21 cellular contexts compared by ENCODE assay signal in the genomic region with DNA sequence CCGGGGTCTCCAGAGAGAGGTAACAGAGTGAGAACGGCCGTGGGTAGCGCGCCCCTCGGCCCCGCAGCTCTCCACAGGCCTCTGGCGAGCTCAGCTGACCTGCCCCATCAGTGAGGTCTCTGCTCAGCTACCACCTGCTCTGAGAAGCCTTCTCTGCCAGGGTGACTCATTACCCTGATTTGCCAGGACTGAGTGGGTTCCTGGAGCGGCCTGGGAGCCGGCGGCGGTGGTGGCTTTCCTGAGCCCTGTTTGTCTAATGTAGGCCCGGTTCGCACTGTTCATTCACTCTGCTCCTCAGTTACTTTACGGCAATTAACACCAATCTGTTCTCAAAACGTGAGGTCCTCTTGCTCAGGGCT.
A peak's percentile ranks its signal among the peaks of the same experiment; 100 is the strongest.
DNase-seq lines count a peak whose midpoint lies in the region; ATAC-seq and TF ChIP-seq lines count a peak whose summit lies in the region.
"Had no signal": no experiment of that assay in that cellular context is flagged by ENCODE, and none has a peak within 500 bp of the region (broad histone marks: within the 10 kb centered on the region; RNA-seq: fewer than 3 reads in every experiment).

No MANE protein-coding gene starts in this region.

- H3K4me1 Mint-ChIP-seq in CD8-positive, alpha-beta T cell (ENCODE audit: low read depth), result no peaks in the 10 kb centered on the region
- H3K4me1 Mint-ChIP-seq: activated naive CD8-positive, alpha-beta T cell treated with anti-CD3 and anti-CD28 coated beads, Interleukin-2, amount 10 ng/mL, durations not matched to agents 7 days and 5 days; immature natural killer cell had no signal

- DNase-seq in Ammon's horn (ENCODE audit: low spot score), result peak; percentile 34
- no peak for DNase-seq in CD8-positive, alpha-beta T cell
- no peak for DNase-seq in adipocyte (ENCODE audit: low read depth)
- peak; percentile 32 for DNase-seq in left lobe of liver (ENCODE audit: low spot score)
- no peak for DNase-seq in NCI-H748 (lab: John Stamatoyannopoulos, UW; ENCODE audit: unreplicated experiment)
- no peak for DNase-seq in NCI-H524 treated with DMSO at 0.1 percent for 48 hours (lab: John Stamatoyannopoulos, UW)
- DNase-seq: activated naive CD8-positive, alpha-beta T cell treated with anti-CD3 and anti-CD28 coated beads, Interleukin-2, amount 10 ng/mL, durations not matched to agents 7 days and 5 days; activated T-cell treated with anti-CD3 and anti-CD28 coated beads, Interleukin-2, amount 50 U/mL, for 4 hours; esophagus squamous epithelium; heart right ventricle; immature natural killer cell; Karpas-422; naive B cell; NCI-H1092 treated with DMSO at 0.1 percent for 48 hours; NCI-H526; OCI-M1; stimulated activated CD4-positive, alpha-beta T cell treated with anti-CD3 and anti-CD28 coated beads, Interleukin-2, amount 100 ng/mL, for 48 hours had no signal

- H3K4me3 Mint-ChIP-seq in CD8-positive, alpha-beta T cell, result peak overlapping the region; percentile 1
- H3K4me3 Mint-ChIP-seq: naive B cell had no signal

- no peaks in the 10 kb centered on the region for H3K4me1 ChIP-seq in CD8-positive, alpha-beta T cell (ENCODE audit: insufficient read depth, low read length)
- H3K4me1 ChIP-seq in adipocyte (ENCODE audit: control insufficient read depth, insufficient read depth, low read length), result no peaks in the 10 kb centered on the region
- H3K4me1 ChIP-seq: esophagus squamous epithelium, heart right ventricle had no signal

- H3K27me3 Mint-ChIP-seq in CD8-positive, alpha-beta T cell (ENCODE audit: low read depth), result peaks cover 15% of the 10 kb centered on the region
- H3K27me3 Mint-ChIP-seq: activated naive CD8-positive, alpha-beta T cell treated with anti-CD3 and anti-CD28 coated beads, Interleukin-2, amount 10 ng/mL, durations not matched to agents 7 days and 5 days had no signal

- no peaks in the 10 kb centered on the region for H3K36me3 ChIP-seq in CD8-positive, alpha-beta T cell (ENCODE audit: insufficient read depth, low read length)
- H3K36me3 ChIP-seq in adipocyte (ENCODE audit: control insufficient read depth, insufficient read depth, low read length, severe bottlenecking), result no peaks in the 10 kb centered on the region
- H3K36me3 ChIP-seq: cardiac muscle cell, esophagus squamous epithelium, heart right ventricle had no signal

- CTCF ChIA-PET in CD8-positive, alpha-beta T cell (lab: Charles Lee), result no interaction called here

- H3K4me3 ChIP-seq in CD8-positive, alpha-beta T cell (ENCODE audit: low read depth, low read length), result no peak overlapping the region
- H3K4me3 ChIP-seq in adipocyte (ENCODE audit: low read length), result peak overlapping the region; percentile 46
- H3K4me3 ChIP-seq: cardiac muscle cell had no signal

- no peaks in the 10 kb centered on the region for H3K9me3 ChIP-seq in CD8-positive, alpha-beta T cell (ENCODE audit: low read length)
- H3K9me3 ChIP-seq in adipocyte (ENCODE audit: control insufficient read depth, low read length), result peaks cover 1% of the 10 kb centered on the region

- H3K27me3 ChIP-seq in CD8-positive, alpha-beta T cell (ENCODE audit: insufficient read depth, low read length), result no peaks in the 10 kb centered on the region
- no peaks in the 10 kb centered on the region for H3K27me3 ChIP-seq in adipocyte (replicated peaks; ENCODE audit: control insufficient read depth, insufficient read depth, low read length)
- H3K27me3 ChIP-seq: cardiac muscle cell had no signal

- POLR2A ChIA-PET in CD8-positive, alpha-beta T cell (lab: Charles Lee), result no interaction called here

- H3K9me3 Mint-ChIP-seq in CD8-positive, alpha-beta T cell, result peaks cover 5% of the 10 kb centered on the region

- no peak for ATAC-seq in CD8-positive, alpha-beta T cell
- no peak for ATAC-seq in left lobe of liver
- no peak for ATAC-seq in HG02798 (IDR thresholded peaks at IDR 0.05; ENCODE audit: poor library complexity, unreplicated experiment)

- H3K27ac ChIP-seq in CD8-positive, alpha-beta T cell (ENCODE audit: low read depth, low read length), result no peak overlapping the region
- H3K27ac ChIP-seq: cardiac muscle cell, dorsolateral prefrontal cortex, esophagus squamous epithelium, heart right ventricle, skin epidermis had no signal

- H3K27ac Mint-ChIP-seq in CD8-positive, alpha-beta T cell, result peak overlapping the region; percentile 29
- H3K27ac Mint-ChIP-seq: activated naive CD8-positive, alpha-beta T cell treated with anti-CD3 and anti-CD28 coated beads, Interleukin-2, amount 10 ng/mL, durations not matched to agents 7 days and 5 days; immature natural killer cell had no signal

- intact Hi-C loops in CD8-positive, alpha-beta T cell (cut with DNase I, micrococcal nuclease), result no loop called here

- H3K36me3 Mint-ChIP-seq in CD8-positive, alpha-beta T cell, result no peaks in the 10 kb centered on the region
- H3K36me3 Mint-ChIP-seq: activated naive CD8-positive, alpha-beta T cell treated with anti-CD3 and anti-CD28 coated beads, Interleukin-2, amount 10 ng/mL, durations not matched to agents 7 days and 5 days had no signal

- no peak overlapping the region for H3K9ac ChIP-seq in adipocyte (ENCODE audit: low read length)

- TF ChIP-seq CTCF in CD8-positive, alpha-beta T cell (IDR thresholded peaks at IDR 0.05), result no peak

Comparison
In these comparisons a context has a peak if more than half of its experiments do, and no peak if none do; other contexts are left out.
1. DNase-seq: peak in Ammon's horn (single experiment) and left lobe of liver (single experiment); none in CD8-positive, alpha-beta T cell (0 of 7), adipocyte (single experiment), NCI-H748 (single experiment) and NCI-H524 treated with DMSO at 0.1 percent for 48 hours (single experiment).